In the genomic region with DNA sequence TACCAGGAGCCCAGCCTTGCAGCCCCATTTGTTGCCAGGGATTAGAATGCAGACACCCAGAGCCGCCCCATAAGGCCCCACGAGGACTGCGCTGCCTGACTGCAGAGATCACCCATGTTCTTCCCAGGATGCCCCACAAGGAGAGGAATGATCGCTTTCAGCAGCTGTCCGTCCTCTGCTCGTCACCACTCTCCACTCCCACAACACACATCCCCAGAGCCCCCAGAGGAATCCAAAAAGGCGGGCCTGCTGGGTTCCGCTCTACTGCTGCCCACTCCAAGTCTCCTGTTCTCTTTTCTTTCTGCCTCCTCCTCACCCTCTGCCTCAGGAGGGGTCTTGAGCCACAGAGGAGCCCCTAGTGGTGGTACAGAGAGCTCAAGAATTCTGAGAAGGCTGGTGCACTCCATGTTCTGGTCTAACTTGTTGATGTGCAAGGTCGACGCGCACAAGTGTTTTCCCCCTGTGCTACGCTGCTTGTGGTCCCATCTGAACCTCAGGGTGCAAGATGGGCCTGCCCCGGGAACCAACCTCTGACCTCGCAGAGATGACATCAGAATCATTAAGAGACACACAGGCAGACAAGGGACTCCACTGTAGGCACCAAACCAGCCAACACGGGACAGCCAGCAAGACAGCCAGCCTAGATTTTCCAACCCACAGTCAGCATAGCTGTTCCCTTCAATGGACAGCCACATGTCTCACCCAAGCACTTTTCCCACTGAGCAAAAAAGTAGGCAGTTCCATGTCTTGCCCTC, we compare ENCODE assay signal across 9 cellular contexts. TPM values are rescaled to one million over a fixed set of nuclear protein-coding genes. Genes with fewer than 3 reads are reported as not detected.
DNase-seq lines count a peak whose midpoint lies in the region; ATAC-seq, FAIRE-seq and TF ChIP-seq lines count a peak whose summit lies in the region.
"Had no signal": no experiment of that assay in that cellular context is flagged by ENCODE, and none has a peak within 500 bp of the region (broad histone marks: within the 10 kb centered on the region; RNA-seq: fewer than 3 reads in every experiment).

No MANE protein-coding gene starts in this region.

- no peaks in the 10 kb centered on the region for H3K9me2 ChIP-seq in OCI-LY7 (ENCODE audit: insufficient read depth, low read length)

- FAIRE-seq in endothelial cell of umbilical vein (lab: Jason Lieb, UNC): peak; percentile 59

- peak overlapping the region; percentile 59 for H3K9ac ChIP-seq in endothelial cell of umbilical vein (replicated peaks; ENCODE audit: extremely low read depth, insufficient read depth, low read length)

- no peaks in the 10 kb centered on the region for H3K27me3 Mint-ChIP-seq in CD4-positive, alpha-beta memory T cell
- H3K27me3 Mint-ChIP-seq in neural crest cell (ENCODE audit: low read depth): no peaks in the 10 kb centered on the region
- no peaks in the 10 kb centered on the region for H3K27me3 Mint-ChIP-seq in activated CD8-positive, alpha-beta memory T cell treated with anti-CD3 and anti-CD28 coated beads, Interleukin-2, amount 10 ng/mL, durations not matched to agents 7 days and 5 days

- H3K4me3 ChIP-seq in CD4-positive, alpha-beta memory T cell (ENCODE audit: low read length in 2 of 2): no peak overlapping the region
- H3K4me3 ChIP-seq in OCI-LY7 (ENCODE audit: low read depth, low read length, poor library complexity, severe bottlenecking) (no peak overlapping the region), endothelial cell of umbilical vein (replicated peaks in 1 of 3; ENCODE audit: insufficient read depth in 1 of 3, low read depth in 1 of 3, low read length in 3 of 3) (no peak overlapping the region)

- no peaks in the 10 kb centered on the region for H3K27me3 ChIP-seq in CD4-positive, alpha-beta memory T cell (ENCODE audit: insufficient read depth, low read length)
- no peaks in the 10 kb centered on the region for H3K27me3 ChIP-seq in endothelial cell of umbilical vein (ENCODE audit: control insufficient read depth in 2 of 2, insufficient read depth in 2 of 2, low read length in 2 of 2)

- intact Hi-C loops in CD4-positive, alpha-beta memory T cell (cut with micrococcal nuclease): no loop called here
- intact Hi-C loops in OCI-LY7 (cut with micrococcal nuclease; ENCODE audit: unreplicated experiment): no loop called here
- intact Hi-C loops in endothelial cell of umbilical vein (cut with micrococcal nuclease): no loop called here

- H3K36me3 Mint-ChIP-seq in CD4-positive, alpha-beta memory T cell: peaks cover 0 to 28% of the 10 kb centered on the region in 2 donors
- no peaks in the 10 kb centered on the region for H3K36me3 Mint-ChIP-seq in neural crest cell (ENCODE audit: low read depth)
- peaks cover 3% of the 10 kb centered on the region for H3K36me3 Mint-ChIP-seq in activated CD8-positive, alpha-beta memory T cell treated with anti-CD3 and anti-CD28 coated beads, Interleukin-2, amount 10 ng/mL, durations not matched to agents 7 days and 5 days

- peaks cover 0 to 2% (median 0%) of the 10 kb centered on the region in 8 donors for H3K9me3 Mint-ChIP-seq in CD4-positive, alpha-beta memory T cell
- no peaks in the 10 kb centered on the region for H3K9me3 Mint-ChIP-seq in neural crest cell
- H3K9me3 Mint-ChIP-seq in activated CD8-positive, alpha-beta memory T cell treated with anti-CD3 and anti-CD28 coated beads, Interleukin-2, amount 10 ng/mL, durations not matched to agents 7 days and 5 days (ENCODE audit: low read depth): no peaks in the 10 kb centered on the region

- H3K4me1 Mint-ChIP-seq in CD4-positive, alpha-beta memory T cell: peaks cover 55 to 96% (median 78%) of the 10 kb centered on the region in 4 donors
- peaks cover 56% of the 10 kb centered on the region for H3K4me1 Mint-ChIP-seq in neural crest cell
- H3K4me1 Mint-ChIP-seq in activated CD8-positive, alpha-beta memory T cell treated with anti-CD3 and anti-CD28 coated beads, Interleukin-2, amount 10 ng/mL, durations not matched to agents 7 days and 5 days: peaks cover 64% of the 10 kb centered on the region

- no TSS peak for BruUV-seq in OCI-LY7 (replicated peaks; lab: Mats Ljungman, UMichigan)
- BruUV-seq in endothelial cell of umbilical vein (replicated peaks; lab: Mats Ljungman, UMichigan): no TSS peak

- POLR2A ChIA-PET in CD4-positive, alpha-beta memory T cell (lab: Charles Lee; ENCODE audit: partially characterized antibody): interaction anchor here (1.1 to 7.5 kb wide), 5 partner anchors 14 to 56 kb away, joined by 3 to 82 read pairs (median 15); partner anchors contain the start of genes PXN, RNU4-1, RNU4-2 and RPLP0
- POLR2A ChIA-PET in OCI-LY7 (lab: Charles Lee): interaction anchor here (1.1 to 1.8 kb wide), 4 partner anchors 13 to 34 kb away, joined by 3 to 5 read pairs (median 4); partner anchors contain the start of genes PXN and RPLP0
- POLR2A ChIA-PET in endothelial cell of umbilical vein (lab: Charles Lee): interaction anchor here (0.9 to 2.9 kb wide), 9 partner anchors 7 to 56 kb away, joined by 3 to 23 read pairs (median 8); partner anchors contain the start of genes RNU4-2 and RPLP0

- TF ChIP-seq POLR2A in endothelial cell of umbilical vein (IDR thresholded peaks at IDR 0.05; ENCODE audit: low read depth, low read length): no peak

- DNase-seq in CD4-positive, alpha-beta memory T cell: no peak
- peak; percentile 31 for DNase-seq in OCI-LY7 (ENCODE audit: low spot score)
- DNase-seq in endothelial cell of umbilical vein (ENCODE audit: low read depth, low spot score): peak; percentile 26
- no peak for DNase-seq in neural crest cell (ENCODE audit: low read depth, low spot score)
- DNase-seq in activated gamma-delta T cell (lab: John Stamatoyannopoulos, UW): no peak
- no peak for DNase-seq in activated CD8-positive, alpha-beta memory T cell treated with anti-CD3 and anti-CD28 coated beads, Interleukin-2, amount 10 ng/mL, durations not matched to agents 7 days and 5 days
- DNase-seq: activated CD4-positive, alpha-beta T cell treated with anti-CD3 and anti-CD28 coated beads for 48 hours had no signal

- CTCF ChIA-PET in CD4-positive, alpha-beta memory T cell (lab: Charles Lee; ENCODE audit: partially characterized antibody): interaction anchor here (0.6 to 8.1 kb wide), 8 partner anchors 9 to 1115 kb away, joined by 3 to 114 read pairs (median 6); partner anchors contain the start of genes PXN and RPLP0
- CTCF ChIA-PET in OCI-LY7 (lab: Charles Lee; ENCODE audit: unreplicated experiment): no interaction called here
- CTCF ChIA-PET in endothelial cell of umbilical vein (lab: Charles Lee): interaction anchor here (0.9 to 24.5 kb wide), 6 partner anchors 7 to 56 kb away, joined by 4 to 906 read pairs (median 6); partner anchors contain the start of genes PXN, RNU4-2 and RPLP0
- CTCF ChIA-PET in activated CD8-positive, alpha-beta memory T cell treated with anti-CD3 and anti-CD28 coated beads, Interleukin-2, amount 10 ng/mL, durations not matched to agents 7 days and 5 days (lab: Charles Lee): interaction anchor here (1.6 to 5.1 kb wide), 4 partner anchors 15 to 30 kb away, joined by 9 to 34 read pairs (median 12); partner anchors contain the start of gene PXN

- H3K79me2 ChIP-seq in OCI-LY7 (ENCODE audit: insufficient read depth, low read depth, low read length) (no peaks in the 10 kb centered on the region), endothelial cell of umbilical vein (ENCODE audit: control insufficient read depth, insufficient read depth, low read length) (peaks cover 83% of the 10 kb centered on the region)

- peak overlapping the region in 5 of 8 donors; percentile 29 to 55 (median 43) for H3K4me3 Mint-ChIP-seq in CD4-positive, alpha-beta memory T cell
- H3K4me3 Mint-ChIP-seq in neural crest cell: peak overlapping the region; percentile 14
- no peak overlapping the region for H3K4me3 Mint-ChIP-seq in activated CD8-positive, alpha-beta memory T cell treated with anti-CD3 and anti-CD28 coated beads, Interleukin-2, amount 10 ng/mL, durations not matched to agents 7 days and 5 days

- H3K27ac Mint-ChIP-seq in CD4-positive, alpha-beta memory T cell: peak overlapping the region; percentile 68 to 92 (median 89)
- peak overlapping the region; percentile 28 for H3K27ac Mint-ChIP-seq in neural crest cell (ENCODE audit: unreplicated experiment)
- H3K27ac Mint-ChIP-seq in activated CD8-positive, alpha-beta memory T cell treated with anti-CD3 and anti-CD28 coated beads, Interleukin-2, amount 10 ng/mL, durations not matched to agents 7 days and 5 days: no peak overlapping the region

- peak; percentile 71 for TF ChIP-seq CTCF in OCI-LY7 (conservative IDR thresholded peaks at IDR 0.05; ENCODE audit: low read length)
- TF ChIP-seq CTCF in endothelial cell of umbilical vein (IDR thresholded peaks at IDR 0.05; ENCODE audit: extremely low read depth in 1 of 2, insufficient read depth in 1 of 2, low read depth in 1 of 2, low read length in 2 of 2): peak; percentile 29 to 38
- peak; percentile 52 for TF ChIP-seq CTCF in neural crest cell (conservative IDR thresholded peaks at IDR 0.05)

- no peaks in the 10 kb centered on the region for H3K9me3 ChIP-seq in CD4-positive, alpha-beta memory T cell (ENCODE audit: control insufficient read depth in 1 of 2, low read length in 2 of 2)
- H3K9me3 ChIP-seq in OCI-LY7 (ENCODE audit: low read length): no peaks in the 10 kb centered on the region
- no peaks in the 10 kb centered on the region for H3K9me3 ChIP-seq in endothelial cell of umbilical vein (replicated peaks; ENCODE audit: control insufficient read depth, insufficient read depth, low read length)

- H3K36me3 ChIP-seq in CD4-positive, alpha-beta memory T cell (ENCODE audit: insufficient read depth, low read length): no peaks in the 10 kb centered on the region
- H3K36me3 ChIP-seq in OCI-LY7 (ENCODE audit: insufficient read depth, low read length): no peaks in the 10 kb centered on the region
- H3K36me3 ChIP-seq in endothelial cell of umbilical vein (ENCODE audit: control insufficient read depth in 2 of 2, extremely low read depth in 1 of 2, insufficient read depth in 2 of 2, low read length in 2 of 2): no peaks in the 10 kb centered on the region

- dilution Hi-C loops in endothelial cell of umbilical vein (cut with MboI; ENCODE audit: extremely low pct_ligation_motif_present, low sequenced_read_pairs): no loop called here

- H4K20me1 ChIP-seq in OCI-LY7 (ENCODE audit: insufficient read depth, low read length): no peaks in the 10 kb centered on the region
- H4K20me1 ChIP-seq in endothelial cell of umbilical vein (replicated peaks; ENCODE audit: control insufficient read depth, extremely low read depth, insufficient read depth, low read length): no peaks in the 10 kb centered on the region

- H3K4me2 ChIP-seq in OCI-LY7 (ENCODE audit: low read length) (no peak overlapping the region), endothelial cell of umbilical vein (ENCODE audit: insufficient read depth, low read length) (no peak overlapping the region)

- H3K9me1 ChIP-seq in endothelial cell of umbilical vein (replicated peaks; ENCODE audit: control insufficient read depth, extremely low read depth, insufficient read depth, low read length): no peaks in the 10 kb centered on the region

- H2AFZ ChIP-seq in OCI-LY7 (ENCODE audit: low read length) (no peak overlapping the region), endothelial cell of umbilical vein (ENCODE audit: low read depth, low read length) (no peak overlapping the region)

- peaks cover 94% of the 10 kb centered on the region for H3K4me1 ChIP-seq in CD4-positive, alpha-beta memory T cell (ENCODE audit: insufficient read depth, low read length)
- H3K4me1 ChIP-seq in OCI-LY7 (ENCODE audit: insufficient read depth, low read length, poor library complexity, severe bottlenecking): peaks cover 20% of the 10 kb centered on the region
- peaks cover 88% of the 10 kb centered on the region for H3K4me1 ChIP-seq in endothelial cell of umbilical vein (ENCODE audit: control insufficient read depth, extremely low read depth, insufficient read depth, low read length)

- ATAC-seq in GM18909 (IDR thresholded peaks at IDR 0.05; ENCODE audit: poor library complexity, unreplicated experiment) (no peak), HG03521 (IDR thresholded peaks at IDR 0.05; ENCODE audit: unreplicated experiment) (no peak)
- ATAC-seq in activated CD8-positive, alpha-beta memory T cell treated with anti-CD3 and anti-CD28 coated beads, Interleukin-2, amount 10 ng/mL, durations not matched to agents 7 days and 5 days: no peak

- no peak overlapping the region for H3K27ac ChIP-seq in CD4-positive, alpha-beta memory T cell (ENCODE audit: low read depth, low read length)
- H3K27ac ChIP-seq in OCI-LY7 (ENCODE audit: low read depth, low read length, poor library complexity, severe bottlenecking) (no peak overlapping the region), endothelial cell of umbilical vein (ENCODE audit: insufficient read depth, low read depth, low read length) (peak overlapping the region; percentile 100)

RNA-seq across cellular contexts. Expression of gene PXN, which starts 30.0 kb away (rescaled TPM):
- total RNA-seq in CD4-positive, alpha-beta memory T cell: 100 to 1,000 TPM; 108 to 126 TPM
- 100 to 1,000 TPM in 1 of 2 donors, 10 to 100 TPM in 1; 81.7 to 115 TPM for polyA plus RNA-seq in CD4-positive, alpha-beta memory T cell
- 5.5 and 8.6 TPM in 2 replicates for total RNA-seq in OCI-LY7 (2014; rRNA removed; shearing (Covaris generic))
- total RNA-seq in OCI-LY7 (2022) (22.9 and 25.9 TPM in 2 replicates), endothelial cell of umbilical vein (228 and 258 TPM in 2 replicates), neural crest cell (54.5 and 61.5 TPM in 2 replicates)
- polyA plus RNA-seq in endothelial cell of umbilical vein: 132 and 192 TPM in 2 replicates
- polyA plus RNA-seq in endothelial cell of umbilical vein (2011; cell fraction: cytosol; rRNA removed): 97.5 and 108 TPM in 2 replicates
- polyA plus RNA-seq in endothelial cell of umbilical vein (2011; cell fraction: nucleus; rRNA removed): 253 and 301 TPM in 2 replicates
- 204 and 280 TPM in 2 replicates for polyA plus RNA-seq in endothelial cell of umbilical vein (2012)
- 119 and 149 TPM in 2 replicates for polyA minus RNA-seq in endothelial cell of umbilical vein
- 23.4 TPM for polyA minus RNA-seq in endothelial cell of umbilical vein (2011; cell fraction: cytosol; rRNA and poly(A)+ RNA removed)
- polyA minus RNA-seq in endothelial cell of umbilical vein (2011; cell fraction: nucleus; rRNA and poly(A)+ RNA removed): 96.7 and 110 TPM in 2 replicates
- total RNA-seq in activated CD8-positive, alpha-beta memory T cell treated with anti-CD3 and anti-CD28 coated beads, Interleukin-2, amount 10 ng/mL, durations not matched to agents 7 days and 5 days: 100 to 1,000 TPM in 1 of 2 experiments, 10 to 100 TPM in 1; 69.3 to 146 TPM

RNA-seq across cellular contexts. Expression of gene RPLP0, which starts 34.6 kb away (rescaled TPM):
- total RNA-seq in CD4-positive, alpha-beta memory T cell: 1,000 to 10,000 TPM; 1,817 to 1,965 TPM
- polyA plus RNA-seq in CD4-positive, alpha-beta memory T cell: 1,000 to 10,000 TPM; 1,342 to 2,125 TPM
- 5,868 and 6,057 TPM in 2 replicates for total RNA-seq in OCI-LY7 (2014; rRNA removed; shearing (Covaris generic))
- 2,996 and 3,206 TPM in 2 replicates for total RNA-seq in OCI-LY7 (2022)
- total RNA-seq in endothelial cell of umbilical vein: 2,020 and 2,099 TPM in 2 replicates
- polyA plus RNA-seq in endothelial cell of umbilical vein: 7,015 and 7,522 TPM in 2 replicates
- polyA plus RNA-seq in endothelial cell of umbilical vein (2011; cell fraction: cytosol; rRNA removed): 8,040 and 8,266 TPM in 2 replicates
- polyA plus RNA-seq in endothelial cell of umbilical vein (2011; cell fraction: nucleus; rRNA removed): 2,768 and 3,060 TPM in 2 replicates
- polyA plus RNA-seq in endothelial cell of umbilical vein (2012): 2,884 and 3,284 TPM in 2 replicates
- 3,611 and 3,830 TPM in 2 replicates for polyA minus RNA-seq in endothelial cell of umbilical vein
- 2,139 TPM for polyA minus RNA-seq in endothelial cell of umbilical vein (2011; cell fraction: cytosol; rRNA and poly(A)+ RNA removed)
- 516 and 595 TPM in 2 replicates for polyA minus RNA-seq in endothelial cell of umbilical vein (2011; cell fraction: nucleus; rRNA and poly(A)+ RNA removed)
- total RNA-seq in neural crest cell: 2,997 and 3,023 TPM in 2 replicates
- 1,000 to 10,000 TPM; 1,755 to 2,356 TPM for total RNA-seq in activated CD8-positive, alpha-beta memory T cell treated with anti-CD3 and anti-CD28 coated beads, Interleukin-2, amount 10 ng/mL, durations not matched to agents 7 days and 5 days

RNA-seq across cellular contexts. Expression of gene GCN1, which starts 41.0 kb away (rescaled TPM):
- total RNA-seq in CD4-positive, alpha-beta memory T cell: 100 to 1,000 TPM; 127 to 132 TPM
- 10 to 100 TPM; 13.9 to 29.6 TPM for polyA plus RNA-seq in CD4-positive, alpha-beta memory T cell
- 217 and 224 TPM in 2 replicates for total RNA-seq in OCI-LY7 (2014; rRNA removed; shearing (Covaris generic))
- total RNA-seq in OCI-LY7 (2022): 290 and 343 TPM in 2 replicates
- total RNA-seq in endothelial cell of umbilical vein: 79.1 and 101 TPM in 2 replicates
- 30.1 and 38.3 TPM in 2 replicates for polyA plus RNA-seq in endothelial cell of umbilical vein
- polyA plus RNA-seq in endothelial cell of umbilical vein (2011; cell fraction: cytosol; rRNA removed): 27.7 and 31.9 TPM in 2 replicates
- polyA plus RNA-seq in endothelial cell of umbilical vein (2011; cell fraction: nucleus; rRNA removed): 308 and 543 TPM in 2 replicates
- polyA plus RNA-seq in endothelial cell of umbilical vein (2012): 52.5 and 53.9 TPM in 2 replicates
- 134 and 148 TPM in 2 replicates for polyA minus RNA-seq in endothelial cell of umbilical vein
- 86.0 TPM for polyA minus RNA-seq in endothelial cell of umbilical vein (2011; cell fraction: cytosol; rRNA and poly(A)+ RNA removed)
- polyA minus RNA-seq in endothelial cell of umbilical vein (2011; cell fraction: nucleus; rRNA and poly(A)+ RNA removed): 132 and 142 TPM in 2 replicates
- 108 and 114 TPM in 2 replicates for total RNA-seq in neural crest cell
- total RNA-seq in activated CD8-positive, alpha-beta memory T cell treated with anti-CD3 and anti-CD28 coated beads, Interleukin-2, amount 10 ng/mL, durations not matched to agents 7 days and 5 days: 100 to 1,000 TPM; 126 to 151 TPM

RNA-seq across cellular contexts. Expression of gene RNU4-2, which starts 56.2 kb away (rescaled TPM):
- total RNA-seq in CD4-positive, alpha-beta memory T cell: over 10,000 TPM in 1 of 2 experiments, 1,000 to 10,000 TPM in 1; 8,627 to 11,547 TPM
- not detected for polyA plus RNA-seq in CD4-positive, alpha-beta memory T cell
- under 0.01 TPM in 1 of 2 replicates, not detected in the other for total RNA-seq in OCI-LY7 (2014; rRNA removed; shearing (Covaris generic))
- total RNA-seq in OCI-LY7 (2022): 1,646 and 3,315 TPM in 2 replicates
- 2,424 and 7,220 TPM in 2 replicates for total RNA-seq in endothelial cell of umbilical vein
- under 0.01 TPM in 2 replicates for polyA plus RNA-seq in endothelial cell of umbilical vein
- under 0.01 TPM in 2 replicates for polyA plus RNA-seq in endothelial cell of umbilical vein (2011; cell fraction: cytosol; rRNA removed)
- polyA plus RNA-seq in endothelial cell of umbilical vein (2011; cell fraction: nucleus; rRNA removed): under 0.01 TPM in 2 replicates
- polyA plus RNA-seq in endothelial cell of umbilical vein (2012): 82.7 and 305 TPM in 2 replicates
- under 0.01 TPM in 2 replicates for polyA minus RNA-seq in endothelial cell of umbilical vein
- polyA minus RNA-seq in endothelial cell of umbilical vein (2011; cell fraction: cytosol; rRNA and poly(A)+ RNA removed): 34,060 TPM
- under 0.01 TPM in 2 replicates for polyA minus RNA-seq in endothelial cell of umbilical vein (2011; cell fraction: nucleus; rRNA and poly(A)+ RNA removed)
- total RNA-seq in neural crest cell: 5,010 and 5,494 TPM in 2 replicates
- total RNA-seq in activated CD8-positive, alpha-beta memory T cell treated with anti-CD3 and anti-CD28 coated beads, Interleukin-2, amount 10 ng/mL, durations not matched to agents 7 days and 5 days: 1,000 to 10,000 TPM in 1 of 2 experiments, 100 to 1,000 TPM in 1; 953 to 3,569 TPM

RNA-seq across cellular contexts. Expression of gene RNU4-1, which starts 57.5 kb away (rescaled TPM):
- total RNA-seq in CD4-positive, alpha-beta memory T cell: 1,000 to 10,000 TPM in 1 of 2 experiments, 100 to 1,000 TPM in 1; 925 to 1,200 TPM
- polyA plus RNA-seq in CD4-positive, alpha-beta memory T cell: not detected
- total RNA-seq in OCI-LY7 (2014; rRNA removed; shearing (Covaris generic)): under 0.01 TPM in 1 of 2 replicates, not detected in the other
- total RNA-seq in OCI-LY7 (2022) (1,670 and 3,289 TPM in 2 replicates), endothelial cell of umbilical vein (2,141 and 7,155 TPM in 2 replicates), neural crest cell (4,497 and 4,941 TPM in 2 replicates)
- polyA plus RNA-seq in endothelial cell of umbilical vein: under 0.01 TPM in 2 replicates
- polyA plus RNA-seq in endothelial cell of umbilical vein (2011; cell fraction: cytosol; rRNA removed): under 0.01 TPM in 1 of 2 replicates, not detected in the other
- polyA plus RNA-seq in endothelial cell of umbilical vein (2011; cell fraction: nucleus; rRNA removed): under 0.01 TPM in 2 replicates
- polyA plus RNA-seq in endothelial cell of umbilical vein (2012): 82.7 and 366 TPM in 2 replicates
- under 0.01 TPM in 2 replicates for polyA minus RNA-seq in endothelial cell of umbilical vein
- 35,848 TPM for polyA minus RNA-seq in endothelial cell of umbilical vein (2011; cell fraction: cytosol; rRNA and poly(A)+ RNA removed)
- polyA minus RNA-seq in endothelial cell of umbilical vein (2011; cell fraction: nucleus; rRNA and poly(A)+ RNA removed): under 0.01 TPM in 2 replicates
- 1,000 to 10,000 TPM in 1 of 2 experiments, 100 to 1,000 TPM in 1; 780 to 2,122 TPM for total RNA-seq in activated CD8-positive, alpha-beta memory T cell treated with anti-CD3 and anti-CD28 coated beads, Interleukin-2, amount 10 ng/mL, durations not matched to agents 7 days and 5 days

Comparison
In these comparisons a context has a peak if more than half of its experiments do, and no peak if none do; other contexts are left out.
1. DNase-seq: peak in OCI-LY7 (single experiment) and endothelial cell of umbilical vein (single experiment); none in CD4-positive, alpha-beta memory T cell (0 of 5), neural crest cell (single experiment), activated gamma-delta T cell (single experiment) and activated CD8-positive, alpha-beta memory T cell treated with anti-CD3 and anti-CD28 coated beads, Interleukin-2, amount 10 ng/mL, durations not matched to agents 7 days and 5 days (single experiment).
2. Peak in every context shown above with its lines, with median percentiles within 50 percentile points of each other: CTCF ChIP-seq.